11 cellular contexts compared by ENCODE assay signal in genomic region chr14:61337893-61338292, GRCh38.
A peak's percentile ranks its signal among the peaks of the same experiment; 100 is the strongest.
DNase-seq lines count a peak whose midpoint lies in the region; ATAC-seq lines count a peak whose summit lies in the region.
"Had no signal": no experiment of that assay in that cellular context is flagged by ENCODE, and none has a peak within 500 bp of the region (broad histone marks: within the 10 kb centered on the region; RNA-seq: fewer than 3 reads in every experiment).

No MANE protein-coding gene starts in this region.

- peaks cover 94% of the 10 kb centered on the region for H3K4me1 Mint-ChIP-seq in activated naive CD8-positive, alpha-beta T cell treated with anti-CD3 and anti-CD28 coated beads, Interleukin-2, amount 50 U/mL, for 24 hours

- H3K36me3 Mint-ChIP-seq in activated naive CD8-positive, alpha-beta T cell treated with anti-CD3 and anti-CD28 coated beads, Interleukin-2, amount 50 U/mL, for 24 hours (ENCODE audit: low read depth), result peaks cover 47% of the 10 kb centered on the region

- peaks cover 8% of the 10 kb centered on the region; the same call in 1 of the 2 replicates for H3K36me3 ChIP-seq in KOPT-K1 (ENCODE audit: insufficient read depth, low read length)
- H3K36me3 ChIP-seq: breast epithelium had no signal

- no peaks in the 10 kb centered on the region for H3K9me3 ChIP-seq in KOPT-K1 (ENCODE audit: insufficient read depth, low read length, poor library complexity, severe bottlenecking)
- H3K9me3 ChIP-seq: breast epithelium had no signal

- H3K4me3 Mint-ChIP-seq in activated naive CD8-positive, alpha-beta T cell treated with anti-CD3 and anti-CD28 coated beads, Interleukin-2, amount 50 U/mL, for 24 hours, result peak overlapping the region; percentile 69

- H3K27me3 Mint-ChIP-seq in activated naive CD8-positive, alpha-beta T cell treated with anti-CD3 and anti-CD28 coated beads, Interleukin-2, amount 50 U/mL, for 24 hours, result no peaks in the 10 kb centered on the region

- peak; percentile 52 to 64 for DNase-seq in activated CD4-positive, alpha-beta T cell treated with anti-CD3 and anti-CD28 coated beads, Interleukin-2, amount 50 U/mL, for 48 hours
- no peak for DNase-seq in activated naive CD8-positive, alpha-beta T cell treated with anti-CD3 and anti-CD28 coated beads, Interleukin-2, amount 50 U/mL, for 24 hours
- DNase-seq in stimulated activated CD4-positive, alpha-beta T cell treated with anti-CD3 and anti-CD28 coated beads, Interleukin-4, amount 100 ng/mL, for 24 hours, result peak; percentile 66
- DNase-seq in NCI-H82 (lab: John Stamatoyannopoulos, UW) (no peak), AG20443 (ENCODE audit: low spot score) (no peak)
- DNase-seq: NCI-H1105 treated with DMSO at 0.1 percent for 48 hours, T1000 had no signal

- ATAC-seq in activated naive CD8-positive, alpha-beta T cell treated with anti-CD3 and anti-CD28 coated beads, Interleukin-2, amount 50 U/mL, for 24 hours, result peak; percentile 12
- ATAC-seq in GM19467 (IDR thresholded peaks at IDR 0.05; ENCODE audit: unreplicated experiment) (no peak), GM21786 (IDR thresholded peaks at IDR 0.05; ENCODE audit: unreplicated experiment) (no peak)

- H3K27ac ChIP-seq in KOPT-K1 (ENCODE audit: low read depth, low read length, poor library complexity, severe bottlenecking), result peak overlapping the region; percentile 92
- H3K27ac ChIP-seq: breast epithelium had no signal

- no peaks in the 10 kb centered on the region for H3K9me3 Mint-ChIP-seq in activated naive CD8-positive, alpha-beta T cell treated with anti-CD3 and anti-CD28 coated beads, Interleukin-2, amount 50 U/mL, for 24 hours

- peak overlapping the region; percentile 100 for H3K27ac Mint-ChIP-seq in activated naive CD8-positive, alpha-beta T cell treated with anti-CD3 and anti-CD28 coated beads, Interleukin-2, amount 50 U/mL, for 24 hours

Comparison
In these comparisons a context has a peak if more than half of its experiments do, and no peak if none do; other contexts are left out.
1. DNase-seq: peak in activated CD4-positive, alpha-beta T cell treated with anti-CD3 and anti-CD28 coated beads, Interleukin-2, amount 50 U/mL, for 48 hours (2 of 2) and stimulated activated CD4-positive, alpha-beta T cell treated with anti-CD3 and anti-CD28 coated beads, Interleukin-4, amount 100 ng/mL, for 24 hours (single experiment); none in activated naive CD8-positive, alpha-beta T cell treated with anti-CD3 and anti-CD28 coated beads, Interleukin-2, amount 50 U/mL, for 24 hours (single experiment), NCI-H82 (single experiment) and AG20443 (single experiment).